ENCODE assay signal across 8 cellular contexts in the genomic region with DNA sequence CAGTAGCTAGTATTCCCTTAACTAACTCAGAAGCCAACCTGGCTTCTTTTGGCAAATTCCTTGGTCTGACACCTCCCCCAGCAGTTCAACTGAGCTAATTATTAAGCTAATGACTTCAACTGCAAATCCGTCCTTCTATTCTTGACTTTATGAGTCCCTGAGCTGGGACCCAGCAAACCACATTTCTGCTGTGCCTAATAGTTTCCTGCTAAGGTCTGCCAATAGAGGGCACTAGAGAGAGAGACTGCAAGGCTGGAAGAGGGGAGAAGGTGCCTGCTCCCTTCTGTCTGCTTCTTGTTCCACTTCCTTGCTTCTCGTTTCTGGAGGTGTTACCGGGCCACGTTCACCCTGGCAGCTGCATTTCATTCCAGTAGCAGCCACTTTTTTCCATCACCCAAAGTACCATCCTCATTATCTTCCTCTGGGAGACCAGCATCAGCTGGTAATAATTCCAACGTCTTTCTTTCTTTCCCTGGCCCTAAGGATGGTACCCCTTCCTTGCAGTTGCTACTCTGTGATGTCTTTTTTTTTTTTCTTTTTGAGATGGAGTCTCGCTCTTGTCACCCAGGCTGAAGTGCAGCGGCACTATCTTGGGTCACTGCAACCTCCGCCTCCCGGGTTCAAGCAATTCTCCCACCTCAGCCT.
A peak's percentile ranks its signal among the peaks of the same experiment; 100 is the strongest.
DNase-seq lines count a peak whose midpoint lies in the region; ATAC-seq and TF ChIP-seq lines count a peak whose summit lies in the region.

No MANE protein-coding gene starts in this region.

- TF ChIP-seq CTCF in epithelial cell of esophagus (IDR thresholded peaks at IDR 0.05; ENCODE audit: insufficient read depth, low read depth, low read length, missing control alignments) = peak; percentile 95

- no peak overlapping the region for H3K4me3 ChIP-seq in epithelial cell of esophagus (ENCODE audit: low read length)

- ATAC-seq in GM18858 (IDR thresholded peaks at IDR 0.05; ENCODE audit: unreplicated experiment) (peak; percentile 53), HG02885 (IDR thresholded peaks at IDR 0.05; ENCODE audit: poor library complexity, unreplicated experiment) (no peak), GM19035 (IDR thresholded peaks at IDR 0.05; ENCODE audit: unreplicated experiment) (no peak)

- in situ Hi-C loops in KBM-7 (cut with MboI; ENCODE audit: low pct_unique_long_range_greater_than_20kb, low sequenced_read_pairs) = no loop called here

- DNase-seq in CD1c-positive myeloid dendritic cell (ENCODE audit: extremely low spot score) (peak; percentile 64), KBM-7 (peak; percentile 61), RPMI8226 (peak; percentile 63), epithelial cell of esophagus (ENCODE audit: low read depth) (peak; percentile 71), midbrain (lab: John Stamatoyannopoulos, UW) (peak; percentile 67)
